In genomic region chr14:93655078-93655750, GRCh38 we compare ENCODE assay signal across 9 cellular contexts.
DNase-seq lines count a peak whose midpoint lies in the region; ATAC-seq and TF ChIP-seq lines count a peak whose summit lies in the region.
"Had no signal": no experiment of that assay in that cellular context is flagged by ENCODE, and none has a peak within 500 bp of the region (broad histone marks: within the 10 kb centered on the region; RNA-seq: fewer than 3 reads in every experiment).

No MANE protein-coding gene starts in this region.

- ATAC-seq in HG02970 (IDR thresholded peaks at IDR 0.05; ENCODE audit: low FRiP score, unreplicated experiment) (no peak), GM21529 (IDR thresholded peaks at IDR 0.05; ENCODE audit: unreplicated experiment) (no peak), HG02884 (IDR thresholded peaks at IDR 0.05; ENCODE audit: unreplicated experiment) (no peak)

- no peak overlapping the region for H2AFZ ChIP-seq in OCI-LY1 (ENCODE audit: low read length)

- H3K9me2 ChIP-seq in OCI-LY1 (ENCODE audit: low read depth, low read length) = no peaks in the 10 kb centered on the region

- no peaks in the 10 kb centered on the region for H4K20me1 ChIP-seq in OCI-LY1 (ENCODE audit: insufficient read depth, low read length)

- no peak overlapping the region for H3K4me2 ChIP-seq in OCI-LY1 (ENCODE audit: low read length)

- H3K9me3 Mint-ChIP-seq in endothelial cell (ENCODE audit: unreplicated experiment) (peaks cover 4% of the 10 kb centered on the region), nephron (peaks cover 6% of the 10 kb centered on the region)

- H3K27me3 Mint-ChIP-seq in endothelial cell (ENCODE audit: unreplicated experiment) (no peaks in the 10 kb centered on the region), nephron (ENCODE audit: low read depth) (peaks cover 3% of the 10 kb centered on the region)

- no peaks in the 10 kb centered on the region for H3K4me1 Mint-ChIP-seq in endothelial cell (ENCODE audit: unreplicated experiment)
- no peaks in the 10 kb centered on the region for H3K4me1 Mint-ChIP-seq in nephron

- no peaks in the 10 kb centered on the region for H3K79me2 ChIP-seq in OCI-LY1 (ENCODE audit: insufficient read depth, low read length)

- H3K27ac Mint-ChIP-seq in endothelial cell (ENCODE audit: unreplicated experiment) (no peak overlapping the region), nephron (no peak overlapping the region)

- peak; percentile 41 for DNase-seq in DMS79 treated with DMSO at 0.1 percent for 48 hours (lab: John Stamatoyannopoulos, UW)
- DNase-seq in HS-5 (ENCODE audit: low read depth) = peak; percentile 18
- peak; percentile 52 for DNase-seq in endothelial cell (ENCODE audit: low spot score)

- TF ChIP-seq CTCF in OCI-LY1 (IDR thresholded peaks at IDR 0.05; ENCODE audit: low read length) (peak; percentile 75), endothelial cell (IDR thresholded peaks at IDR 0.05; ENCODE audit: unreplicated experiment) (peak; percentile 72), nephron (IDR thresholded peaks at IDR 0.05; ENCODE audit: unreplicated experiment in 3 of 3) (peak; percentile 62 to 75 (median 68))

- H3K9me3 ChIP-seq in OCI-LY1 (ENCODE audit: low read length) = no peaks in the 10 kb centered on the region

- no peak overlapping the region for H3K4me3 ChIP-seq in OCI-LY1 (ENCODE audit: low read depth, low read length, poor library complexity, severe bottlenecking)
- H3K4me3 ChIP-seq: skin epidermis had no signal

- H3K9ac ChIP-seq in OCI-LY1 (ENCODE audit: low read length) = no peak overlapping the region

- no peaks in the 10 kb centered on the region for H3K27me3 ChIP-seq in OCI-LY1 (ENCODE audit: insufficient read depth, low read length)

- no peaks in the 10 kb centered on the region for H3K36me3 ChIP-seq in OCI-LY1 (ENCODE audit: insufficient read depth, low read length)

- H3K27ac ChIP-seq in OCI-LY1 (ENCODE audit: low read depth, low read length, poor library complexity, severe bottlenecking) = no peak overlapping the region
- H3K27ac ChIP-seq: skin epidermis had no signal

- no peaks in the 10 kb centered on the region for H3F3A ChIP-seq in OCI-LY1 (ENCODE audit: insufficient read depth, low read length)

- H3K4me3 Mint-ChIP-seq in endothelial cell (ENCODE audit: unreplicated experiment) (no peak overlapping the region), nephron (no peak overlapping the region)

- H3K36me3 Mint-ChIP-seq in endothelial cell (ENCODE audit: low read depth, unreplicated experiment) = no peaks in the 10 kb centered on the region
- no peaks in the 10 kb centered on the region for H3K36me3 Mint-ChIP-seq in nephron (ENCODE audit: low read depth)

- no peaks in the 10 kb centered on the region for H3K4me1 ChIP-seq in OCI-LY1 (ENCODE audit: insufficient read depth, low read length, severe bottlenecking)
